ENCODE assay signal across 8 cellular contexts in the genomic region with DNA sequence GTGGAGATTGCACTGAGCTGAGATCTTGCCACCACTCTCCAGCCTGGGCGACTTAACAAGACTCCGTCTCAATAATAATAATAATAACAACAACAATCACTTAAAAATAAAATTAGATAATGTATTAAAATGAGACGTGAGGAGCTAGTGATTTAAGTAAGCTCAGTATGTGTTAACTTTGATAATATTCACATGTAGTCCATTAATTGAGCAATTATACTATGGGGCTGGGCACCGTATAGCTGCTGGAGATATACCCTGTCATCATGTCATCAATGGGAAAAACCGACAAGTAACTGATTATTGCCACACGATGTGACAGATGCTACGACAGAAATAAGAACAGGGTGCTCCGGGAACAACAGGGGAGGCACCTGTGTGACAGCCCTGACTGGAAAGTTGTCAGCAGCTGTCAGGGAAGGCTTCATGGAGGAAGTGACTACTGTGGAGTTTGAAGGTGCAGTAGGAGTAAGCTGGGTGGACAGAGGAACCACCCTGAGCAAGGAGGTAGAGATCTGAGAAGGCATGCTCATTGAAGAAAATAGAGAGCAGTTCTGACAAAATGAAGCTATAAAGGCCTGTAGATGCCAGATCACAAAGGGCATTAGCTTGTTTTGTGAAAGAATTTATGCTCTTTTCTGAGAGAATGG. TPM values are rescaled to one million over a fixed set of nuclear protein-coding genes. Genes with fewer than 3 reads are reported as not detected.
A peak's percentile ranks its signal among the peaks of the same experiment; 100 is the strongest.
DNase-seq lines count a peak whose midpoint lies in the region; ATAC-seq, FAIRE-seq and TF ChIP-seq lines count a peak whose summit lies in the region.

No MANE protein-coding gene starts in this region.

- CTCF ChIA-PET in A549 (lab: Yijun Ruan, JAX) (interaction anchor here (0.9 to 1.6 kb wide), 9 partner anchors 9 to 117 kb away, joined by 3 to 5 read pairs (median 3); a partner anchor contains a TSS), K562 (lab: Yijun Ruan, JAX; ENCODE audit: low intra/inter-chr PET ratio) (no interaction called here)

- H3K9me3 ChIP-seq in A549 (no peaks in the 10 kb centered on the region), HUES48 (ENCODE audit: control insufficient read depth, insufficient read depth, low read length) (no peaks in the 10 kb centered on the region), K562 (replicated peaks; ENCODE audit: control insufficient read depth, insufficient read depth, low read depth, low read length) (no peaks in the 10 kb centered on the region), muscle layer of colon (ENCODE audit: low read length) (no peaks in the 10 kb centered on the region)

- in situ Hi-C loops in K562 (cut with MboI): no loop called here

- H3K4me1 ChIP-seq in A549: peaks cover 24% of the 10 kb centered on the region
- peaks cover 13% of the 10 kb centered on the region for H3K4me1 ChIP-seq in HUES48 (ENCODE audit: control insufficient read depth, insufficient read depth, low read length)
- H3K4me1 ChIP-seq in K562 (replicated peaks in 1 of 2; ENCODE audit: control insufficient read depth in 2 of 2, insufficient read depth in 2 of 2, low read length in 2 of 2): peaks cover 10 to 11% of the 10 kb centered on the region in 2 experiments; a peak in 3 of 5 replicates
- peaks cover 27% of the 10 kb centered on the region for H3K4me1 ChIP-seq in muscle layer of colon (ENCODE audit: insufficient read depth, low read length)

- H3K4me2 ChIP-seq in A549: peak overlapping the region; percentile 71
- H3K4me2 ChIP-seq in K562 (ENCODE audit: insufficient read depth, low read length): peak overlapping the region; percentile 77

- 88% methylated on average over 8 of the region's 8 CpGs for whole genome bisulfite sequencing in A549 (ENCODE audit: missing lambda C conversion rate)
- WGBS in K562 (ENCODE audit: insufficient coverage, low coverage, missing lambda C conversion rate): 68% methylated on average over 8 of the region's 8 CpGs

- H3K4me3 ChIP-seq in A549: peak overlapping the region; percentile 91; the same call in 2 of the 3 replicates
- peak overlapping the region; percentile 68 for H3K4me3 ChIP-seq in HUES48 (ENCODE audit: low read depth, low read length)
- peak overlapping the region; percentile 69; the same call in 1 of the 2 replicates for H3K4me3 ChIP-seq in K562
- peak overlapping the region in 1 of 2 donors; percentile 61 for H3K4me3 ChIP-seq in muscle layer of colon (ENCODE audit: low read depth in 1 of 2, low read length in 2 of 2)

- DNase-seq in A549 (ENCODE audit: low read depth in 1 of 2, low spot score in 1 of 2) (no peak), K562 (ENCODE audit: extremely low read depth in 1 of 4, low spot score in 3 of 4) (no peak), HUDEP-2 (lab: John Stamatoyannopoulos, UW; ENCODE audit: unreplicated experiment in 76 of 76) (no peak), nucleus accumbens (lab: John Stamatoyannopoulos, UW) (no peak), NOMO-1 treated with dmso at 0.1 percent for 144 hours (lab: John Stamatoyannopoulos, UW; ENCODE audit: unreplicated experiment) (no peak), medulla oblongata (ENCODE audit: extremely low spot score) (no peak)

- ATAC-seq in A549 (no peak), K562 (no peak)

- H4K20me1 ChIP-seq in K562 (replicated peaks; ENCODE audit: control insufficient read depth, insufficient read depth, low read length): no peaks in the 10 kb centered on the region

- TF ChIP-seq POLR2A in A549 (IDR thresholded peaks at IDR 0.05; ENCODE audit: low read length) (no peak), K562 (conservative IDR thresholded peaks at IDR 0.05) (no peak)

- TF ChIP-seq RAD21 in A549 (conservative IDR thresholded peaks at IDR 0.05 in 1 of 2, IDR thresholded peaks at IDR 0.05 in 1 of 2): no peak
- TF ChIP-seq RAD21 in K562 (CRISPR knock-in tag; conservative IDR thresholded peaks at IDR 0.05 in 1 of 2, IDR thresholded peaks at IDR 0.05 in 1 of 2): no peak

- peak overlapping the region; percentile 98 for H2AFZ ChIP-seq in K562 (ENCODE audit: low read depth, low read length)

- no peaks in the 10 kb centered on the region for H3K9me1 ChIP-seq in K562 (ENCODE audit: control insufficient read depth, insufficient read depth, low read length)

- intact Hi-C loops in K562 (cut with micrococcal nuclease): loop anchor here (2.0 to 5.0 kb wide), 2 partner anchors 67 to 110 kb away; no protein-coding TSS in a partner anchor

- H3K27me3 ChIP-seq in HUES48 (ENCODE audit: control insufficient read depth, insufficient read depth, low read length): peaks cover 7% of the 10 kb centered on the region; the same call in 1 of the 2 replicates
- H3K27me3 ChIP-seq in K562 (ENCODE audit: control insufficient read depth in 2 of 2, insufficient read depth in 2 of 2, low read length in 2 of 2): no peaks in the 10 kb centered on the region
- H3K27me3 ChIP-seq in muscle layer of colon (ENCODE audit: control insufficient read depth in 1 of 2, insufficient read depth in 2 of 2, low read length in 2 of 2): no peaks in the 10 kb centered on the region

- no peak for TF ChIP-seq CTCF in A549 (IDR thresholded peaks at IDR 0.05)
- no peak for TF ChIP-seq CTCF in K562 (IDR thresholded peaks at IDR 0.05 in 2 of 3, conservative IDR thresholded peaks at IDR 0.05 in 1 of 3; ENCODE audit: insufficient read depth in 2 of 3, low read depth in 1 of 3, low read length in 3 of 3)

- H3K27ac ChIP-seq in A549 (peak overlapping the region; percentile 73 to 98), HUES48 (ENCODE audit: low read depth, low read length) (no peak overlapping the region), K562 (ENCODE audit: extremely low read depth, low read depth, low read length) (no peak overlapping the region), muscle layer of colon (ENCODE audit: low read depth, low read length) (peak overlapping the region; percentile 70)

- POLR2A ChIA-PET in A549 (lab: Yijun Ruan, JAX): interaction anchor here (1.1 to 3.2 kb wide), 2 partner anchors 9 to 68 kb away, joined by 3 to 71 read pairs; a partner anchor contains a TSS
- POLR2A ChIA-PET in K562 (lab: Yijun Ruan, JAX): interaction anchor here (0.5 to 2.9 kb wide), 3 partner anchors 68 to 871 kb away, joined by 3 to 10 read pairs (median 4); a partner anchor contains a TSS

- no TSS peak for BruUV-seq in K562 (replicated peaks; lab: Mats Ljungman, UMichigan)

- FAIRE-seq in A549 (lab: Jason Lieb, UNC) (no peak), K562 (lab: Jason Lieb, UNC) (no peak)

- H3K9ac ChIP-seq in HUES48 (ENCODE audit: low read depth, low read length): no peak overlapping the region
- peak overlapping the region in 1 of 2 experiments; percentile 31; a peak in 1 of 4 replicates for H3K9ac ChIP-seq in K562 (ENCODE audit: insufficient read depth in 1 of 2, low read depth in 2 of 2, low read length in 2 of 2)
- peak overlapping the region; percentile 36 for H3K9ac ChIP-seq in muscle layer of colon (ENCODE audit: low read length)

- TF ChIP-seq EP300 in A549 (IDR thresholded peaks at IDR 0.05): no peak
- no peak for TF ChIP-seq EP300 in K562 (IDR thresholded peaks at IDR 0.05; ENCODE audit: low read length)

- no peaks in the 10 kb centered on the region for H3K36me3 ChIP-seq in HUES48 (ENCODE audit: control insufficient read depth, insufficient read depth, low read length)
- H3K36me3 ChIP-seq in K562 (ENCODE audit: control insufficient read depth, insufficient read depth, low read length): no peaks in the 10 kb centered on the region
- no peaks in the 10 kb centered on the region for H3K36me3 ChIP-seq in muscle layer of colon (ENCODE audit: insufficient read depth, low read length)

- H3K79me2 ChIP-seq in K562 (ENCODE audit: control insufficient read depth, insufficient read depth, low read length): no peaks in the 10 kb centered on the region

TF ChIP-seq in A549, 52 proteins besides CTCF, POLR2A, EP300 and RAD21 (continues in another document):
- no peak for TF ChIP-seq CHD2 (IDR thresholded peaks at IDR 0.05; ENCODE audit: low read length, partially characterized antibody)
- no peak for TF ChIP-seq JUNB (IDR thresholded peaks at IDR 0.05)
- TF ChIP-seq SMC3 (IDR thresholded peaks at IDR 0.05): no peak
- TF ChIP-seq MAFK (IDR thresholded peaks at IDR 0.05; ENCODE audit: partially characterized antibody): no peak
- TF ChIP-seq GATA3 (IDR thresholded peaks at IDR 0.05; ENCODE audit: borderline replicate concordance): no peak
- no peak for TF ChIP-seq NPAS2 (CRISPR knock-in tag; IDR thresholded peaks at IDR 0.05; ENCODE audit: borderline replicate concordance)

TF ChIP-seq in K562, 482 proteins besides CTCF, POLR2A, EP300 and RAD21:
- TF ChIP-seq ZFP36 (IDR thresholded peaks at IDR 0.05; ENCODE audit: low read depth, low read length, partially characterized antibody): peak; percentile 83
- no peak for TF ChIP-seq PRPF4 (IDR thresholded peaks at IDR 0.05; ENCODE audit: insufficient read depth, low read depth, low read length, poor library complexity, severe bottlenecking)

RNA-seq across cellular contexts. Expression of a gene that starts 0.9 kb away (rescaled TPM):
- polyA plus RNA-seq in A549 (2011; rRNA removed): 28.4 and 28.5 TPM in 2 replicates
- polyA plus RNA-seq in A549 (2012; cell fraction: cytosol; rRNA removed): 3.5 and 4.0 TPM in 2 replicates
- polyA plus RNA-seq in A549 (2012; cell fraction: nucleus; rRNA removed): 2.0 and 3.4 TPM in 2 replicates
- polyA plus RNA-seq in A549 (2017; fragmentation: RNase III; extraction: RNeasy Plus Mini Kit Qiagen cat#74134 plus additional on column Dnase treatment): 17.3 to 18.1 TPM (median 17.6 TPM) in 3 replicates
- polyA minus RNA-seq in A549 (2011; rRNA and poly(A)+ RNA removed): 18.7 and 22.2 TPM in 2 replicates
- total RNA-seq in K562 (2011; cell fraction: chromatin; rRNA removed; ENCODE audit: low replicate concordance): 2.9 and 9.1 TPM in 2 replicates
- total RNA-seq in K562 (2011; cell fraction: nucleolus; rRNA removed): 0.83 and 1.1 TPM in 2 replicates
- 1.8 TPM in 2 replicates for total RNA-seq in K562 (2011; cell fraction: nucleoplasm; rRNA removed)
- 2.7 and 2.9 TPM in 2 replicates for total RNA-seq in K562 (2014; rRNA removed)
- total RNA-seq in K562 (2014; rRNA removed; fragmentation: Illumina TruSeq; extraction: Trizol): 5.8 and 6.9 TPM in 2 replicates
- 7.4 and 7.5 TPM in 2 replicates for total RNA-seq in K562 (2015; rRNA removed; fragmentation: Illumina TruSeq; extraction: Trizol)
- 5.2 and 5.3 TPM in 2 replicates for total RNA-seq in K562 (2021)
- 2.7 and 3.3 TPM in 2 replicates for polyA plus RNA-seq in K562 (2011; rRNA removed)
- polyA plus RNA-seq in K562 (2011; cell fraction: cytosol; rRNA removed): 0.37 and 1.0 TPM in 2 replicates
- polyA plus RNA-seq in K562 (2011; cell fraction: nucleus; rRNA removed): 2.1 and 3.5 TPM in 2 replicates
- 3.5 and 3.7 TPM in 2 replicates for polyA plus RNA-seq in K562 (2012)
- polyA plus RNA-seq in K562 (2014; fragmentation: Illumina TruSeq; extraction: Trizol): 4.8 and 5.9 TPM in 2 replicates
- 1 to 10 TPM; 1.4 to 1.7 TPM for polyA plus RNA-seq in K562 (2014; fragmentation: Nextera tagmentation; extraction: Ambion mirVana)
- polyA plus RNA-seq in K562 (2014; rRNA removed): 2.5 and 3.3 TPM in 2 replicates
- polyA minus RNA-seq in K562 (2011; rRNA and poly(A)+ RNA removed): 7.5 and 10.8 TPM in 2 replicates
- polyA minus RNA-seq in K562 (2011; cell fraction: cytosol; rRNA and poly(A)+ RNA removed): 3.2 and 4.0 TPM in 2 replicates
- 2.8 and 4.9 TPM in 2 replicates for polyA minus RNA-seq in K562 (2011; cell fraction: nucleus; rRNA and poly(A)+ RNA removed)

Comparison
In these comparisons a context has a peak if more than half of its experiments do, and no peak if none do; other contexts are left out.
1. H3K27ac ChIP-seq: peak in A549 (2 of 2) and muscle layer of colon (single experiment); none in HUES48 (single experiment) and K562 (single experiment).